ENCODE assay signal across 18 cellular contexts in the genomic region with DNA sequence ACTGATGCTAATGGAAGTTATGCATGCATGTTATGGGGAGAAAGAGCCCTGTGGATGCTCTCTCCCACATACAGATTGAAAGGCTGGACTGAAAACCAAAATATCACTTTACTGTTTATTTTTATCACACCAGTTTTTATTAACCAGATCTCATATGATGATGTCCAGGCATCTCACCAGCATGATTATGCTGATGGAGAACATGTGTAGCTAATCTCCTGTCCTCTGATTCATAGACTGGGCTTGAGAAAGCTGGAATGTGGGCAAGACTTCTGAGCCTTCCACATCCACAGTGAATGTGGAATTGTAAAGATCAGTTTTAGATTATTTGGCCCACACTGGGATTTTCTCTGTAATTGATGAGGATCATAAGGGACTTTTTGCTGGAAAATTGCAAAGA.
"Had no signal": no experiment of that assay in that cellular context is flagged by ENCODE, and none has a peak within 500 bp of the region (broad histone marks: within the 10 kb centered on the region; RNA-seq: fewer than 3 reads in every experiment).

No MANE protein-coding gene starts in this region.

- H3K4me3 ChIP-seq: coronary artery, gastrocnemius medialis, lower lobe of right lung, spleen, transverse colon had no signal

- H3K27me3 Mint-ChIP-seq: stimulated activated memory B cell treated with anti-CD40 and anti-IgM and Interleukin-4, amounts not matched to agents 10 μg/mL and 1 μg/mL and 100 μg/mL, for 72 hours had no signal

- H3K36me3 ChIP-seq: gastrocnemius medialis, lower lobe of right lung, spleen, transverse colon had no signal

- H3K4me1 ChIP-seq: gastrocnemius medialis, lower lobe of right lung, spleen, transverse colon had no signal

- H3K36me3 Mint-ChIP-seq: naive B cell; stimulated activated memory B cell treated with anti-CD40 and anti-IgM and Interleukin-4, amounts not matched to agents 10 μg/mL and 1 μg/mL and 100 μg/mL, for 72 hours had no signal

- H3K4me1 Mint-ChIP-seq: activated B cell treated with CpG ODN at 0.5 μM for 24 hours; activated naive CD8-positive, alpha-beta T cell treated with anti-CD3 and anti-CD28 coated beads, Interleukin-2, amount 50 U/mL, for 24 hours; naive B cell; stimulated activated memory B cell treated with anti-CD40 and anti-IgM and Interleukin-4, amounts not matched to agents 10 μg/mL and 1 μg/mL and 100 μg/mL, for 72 hours had no signal

- H3K4me3 Mint-ChIP-seq: activated B cell treated with CpG ODN at 0.5 μM for 24 hours; activated CD4-positive, alpha-beta T cell treated with anti-CD3 and anti-CD28 coated beads, Interleukin-2, amount 10 ng/mL, durations not matched to agents 24 days and 14 days; activated naive CD8-positive, alpha-beta T cell treated with anti-CD3 and anti-CD28 coated beads, Interleukin-2, amount 50 U/mL, for 24 hours; naive B cell; stimulated activated memory B cell treated with anti-CD40 and anti-IgM and Interleukin-4, amounts not matched to agents 10 μg/mL and 1 μg/mL and 100 μg/mL, for 72 hours; T-helper 1 cell treated with Interleukin-12 subunit alpha and Interleukin-12 subunit beta and Interleukin-4 antibody, amounts not matched to agents 30 μg/mL and 1 μg/mL, for 36 hours had no signal

- H3K27me3 ChIP-seq: gastrocnemius medialis, spleen had no signal

- DNase-seq: activated B cell treated with CpG ODN at 0.5 μM for 24 hours; activated CD4-positive, alpha-beta T cell treated with anti-CD3 and anti-CD28 coated beads, Interleukin-2, amount 10 ng/mL, durations not matched to agents 24 days and 14 days; activated CD8-positive, alpha-beta memory T cell treated with anti-CD3 and anti-CD28 coated beads for 24 hours; activated naive CD4-positive, alpha-beta T cell treated with Interleukin-2 at 50 U/mL for 16 hours; activated naive CD8-positive, alpha-beta T cell treated with anti-CD3 and anti-CD28 coated beads, Interleukin-2, amount 50 U/mL, for 24 hours; central memory CD4-positive, alpha-beta T cell; effector CD8-positive, alpha-beta T cell; gastrocnemius medialis; lower lobe of right lung; midbrain; naive B cell; right cardiac atrium; spleen; stimulated activated CD4-positive, alpha-beta T cell treated with anti-CD3 and anti-CD28 coated beads, Interleukin-1b, Interleukin-23, amount 100 ng/mL, for 48 hours; transverse colon had no signal

- ATAC-seq: activated naive CD8-positive, alpha-beta T cell treated with anti-CD3 and anti-CD28 coated beads, Interleukin-2, amount 50 U/mL, for 24 hours; gastrocnemius medialis; lower lobe of right lung; right cardiac atrium; stimulated activated memory B cell treated with anti-CD40 and anti-IgM and Interleukin-4, amounts not matched to agents 10 μg/mL and 1 μg/mL and 100 μg/mL, for 72 hours had no signal

- H3K9me3 Mint-ChIP-seq: activated B cell treated with CpG ODN at 0.5 μM for 24 hours; activated naive CD8-positive, alpha-beta T cell treated with anti-CD3 and anti-CD28 coated beads, Interleukin-2, amount 50 U/mL, for 24 hours; stimulated activated memory B cell treated with anti-CD40 and anti-IgM and Interleukin-4, amounts not matched to agents 10 μg/mL and 1 μg/mL and 100 μg/mL, for 72 hours had no signal

- H3K27ac ChIP-seq: coronary artery, gastrocnemius medialis, lower lobe of right lung, spleen, transverse colon had no signal

- H3K27ac Mint-ChIP-seq: activated B cell treated with CpG ODN at 0.5 μM for 24 hours; activated CD4-positive, alpha-beta T cell treated with anti-CD3 and anti-CD28 coated beads, Interleukin-2, amount 10 ng/mL, durations not matched to agents 24 days and 14 days; activated naive CD8-positive, alpha-beta T cell treated with anti-CD3 and anti-CD28 coated beads, Interleukin-2, amount 50 U/mL, for 24 hours; naive B cell; stimulated activated memory B cell treated with anti-CD40 and anti-IgM and Interleukin-4, amounts not matched to agents 10 μg/mL and 1 μg/mL and 100 μg/mL, for 72 hours; T-helper 1 cell treated with Interleukin-12 subunit alpha and Interleukin-12 subunit beta and Interleukin-4 antibody, amounts not matched to agents 30 μg/mL and 1 μg/mL, for 36 hours had no signal

- H3K9me3 ChIP-seq: gastrocnemius medialis, lower lobe of right lung, spleen, transverse colon had no signal
